10 cellular contexts compared by ENCODE assay signal in the genomic region with DNA sequence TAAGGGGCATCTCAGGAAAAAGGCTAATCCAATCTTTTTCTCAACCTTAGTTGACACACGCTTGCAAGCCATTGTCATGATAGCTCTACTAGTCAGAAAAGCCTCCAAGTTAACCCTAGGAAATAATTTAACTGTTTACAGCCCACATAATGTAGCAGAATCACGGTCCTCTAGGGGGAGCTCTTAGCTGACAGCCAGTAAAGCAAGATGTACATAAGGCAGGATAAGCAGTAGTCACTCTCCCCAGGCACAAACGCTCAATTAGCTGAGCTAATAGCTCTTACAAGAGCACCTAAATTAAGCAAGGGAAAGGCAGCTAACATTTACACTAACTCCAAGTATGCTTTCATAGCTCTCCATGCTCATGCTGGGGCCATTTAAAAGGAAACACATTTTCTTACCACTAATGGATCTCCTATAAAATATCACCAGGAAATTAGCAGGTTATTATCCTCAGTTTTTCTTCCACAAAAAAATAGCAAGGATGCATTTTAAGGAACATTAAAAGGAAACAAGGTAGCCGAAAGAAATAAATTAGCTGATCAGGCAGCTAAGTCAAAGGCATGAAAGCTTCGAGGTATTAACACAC. TPM values are rescaled to one million over a fixed set of nuclear protein-coding genes. Genes with fewer than 3 reads are reported as not detected.
DNase-seq lines count a peak whose midpoint lies in the region; ATAC-seq and TF ChIP-seq lines count a peak whose summit lies in the region.
"Had no signal": no experiment of that assay in that cellular context is flagged by ENCODE, and none has a peak within 500 bp of the region (broad histone marks: within the 10 kb centered on the region; RNA-seq: fewer than 3 reads in every experiment).

No MANE protein-coding gene starts in this region.

- no peak overlapping the region for H3T11ph ChIP-seq in H9 (ENCODE audit: low read length)

- H3K27ac Mint-ChIP-seq in H9: no peak overlapping the region
- H3K27ac Mint-ChIP-seq: activated B cell treated with CpG ODN at 0.5 μM for 24 hours; effector memory CD8-positive, alpha-beta T cell had no signal

- no peak overlapping the region for H3K23ac ChIP-seq in H9 (ENCODE audit: insufficient read length, low read depth, low read length)

- H3K56ac ChIP-seq in H9 (ENCODE audit: insufficient read length, low read depth, low read length): no peak overlapping the region

- no peak overlapping the region for H2BK15ac ChIP-seq in H9 (ENCODE audit: low read depth, low read length)

- H2BK20ac ChIP-seq in H9 (ENCODE audit: low read depth, low read length, poor library complexity, severe bottlenecking): no peak overlapping the region

- no peaks in the 10 kb centered on the region for H3K4me1 ChIP-seq in H9 (ENCODE audit: insufficient read depth, low read length)

- H3K4ac ChIP-seq in H9 (ENCODE audit: low read depth, low read length): no peak overlapping the region

- no peak overlapping the region for H3K14ac ChIP-seq in H9 (ENCODE audit: insufficient read depth, low read length)

- H3K79me1 ChIP-seq in H9 (ENCODE audit: insufficient read depth, low read depth, low read length, poor library complexity, severe bottlenecking): no peaks in the 10 kb centered on the region

- no CpG with 5 or more reads among the region's 5 CpGs for WGBS in H9 (ENCODE audit: extremely low coverage, insufficient read length, low lambda C conversion rate)

- DNase-seq in SHP77 (lab: John Stamatoyannopoulos, UW): peak; percentile 5 to 39
- no peak for DNase-seq in SHP77 treated with DMSO at 0.1 percent for 48 hours (lab: John Stamatoyannopoulos, UW)
- no peak for DNase-seq in H9
- DNase-seq in SW480 (ENCODE audit: low spot score): peak; percentile 39
- peak; percentile 17 to 22 for DNase-seq in lung microvascular endothelial cell (ENCODE audit: low read depth in 2 of 2)
- no peak for DNase-seq in substantia nigra (lab: John Stamatoyannopoulos, UW)
- DNase-seq in activated effector memory CD4-positive, alpha-beta T cell treated with Interleukin-2 at 50 U/mL for 16 hours: no peak
- DNase-seq: activated B cell treated with CpG ODN at 0.5 μM for 24 hours; effector memory CD8-positive, alpha-beta T cell had no signal

- no peak overlapping the region for H2BK5ac ChIP-seq in H9 (ENCODE audit: insufficient read length, low read length)

- H2AFZ ChIP-seq in H9 (ENCODE audit: low read length): no peak overlapping the region

- H4K91ac ChIP-seq in H9 (ENCODE audit: insufficient read length, low read depth, low read length): no peak overlapping the region

- H3K9me3 Mint-ChIP-seq in H9: peaks cover 41 to 70% of the 10 kb centered on the region in 2 experiments
- H3K9me3 Mint-ChIP-seq: activated B cell treated with CpG ODN at 0.5 μM for 24 hours; effector memory CD8-positive, alpha-beta T cell had no signal

- no peak overlapping the region for H4K8ac ChIP-seq in H9 (replicated peaks; ENCODE audit: insufficient read length, low read depth, low read length)

- H2AK5ac ChIP-seq in H9 (ENCODE audit: insufficient read length, low read length): no peak overlapping the region

- no peaks in the 10 kb centered on the region for H4K20me1 ChIP-seq in H9 (ENCODE audit: control insufficient read depth, insufficient read depth, insufficient read length)

- peaks cover 2 to 6% (median 3%) of the 10 kb centered on the region in 3 experiments; a peak in 3 of 7 replicates for H3K36me3 Mint-ChIP-seq in H9 (ENCODE audit: insufficient read depth in 1 of 3, low read depth in 3 of 3)

- H4K5ac ChIP-seq in H9 (ENCODE audit: insufficient read length, low read depth, low read length): no peak overlapping the region

- no peak overlapping the region for H3K18ac ChIP-seq in H9 (ENCODE audit: insufficient read length, low read depth, low read length)

- no peak overlapping the region for H3K4me2 ChIP-seq in H9 (ENCODE audit: insufficient read depth, insufficient read length, low read length)

- H3K27me3 Mint-ChIP-seq in H9 (ENCODE audit: low read depth): peaks cover 6% of the 10 kb centered on the region
- H3K27me3 Mint-ChIP-seq: activated B cell treated with CpG ODN at 0.5 μM for 24 hours had no signal

- H2BK12ac ChIP-seq in H9 (ENCODE audit: insufficient read length, low read depth, low read length): no peak overlapping the region

- H3K27ac ChIP-seq in H9 (ENCODE audit: insufficient read length, low read depth, low read length): no peak overlapping the region
- no peak overlapping the region for H3K27ac ChIP-seq in substantia nigra (ENCODE audit: low read depth, low read length, poor library complexity, severe bottlenecking)

- H3K79me2 ChIP-seq in H9 (ENCODE audit: insufficient read depth, low read length): no peaks in the 10 kb centered on the region

- no peaks in the 10 kb centered on the region for H3K23me2 ChIP-seq in H9 (ENCODE audit: insufficient read length, low read depth, low read length, poor library complexity, severe bottlenecking)

- no peak for ATAC-seq in HG03175 (IDR thresholded peaks at IDR 0.05; ENCODE audit: unreplicated experiment)
- ATAC-seq: effector memory CD8-positive, alpha-beta T cell had no signal

- H3K9me3 ChIP-seq in H9 (ENCODE audit: control insufficient read depth, low read depth, low read length): peaks cover 3% of the 10 kb centered on the region

- H2BK120ac ChIP-seq in H9 (ENCODE audit: low read depth, low read length, poor library complexity, severe bottlenecking): no peak overlapping the region

- peak; percentile 64 for TF ChIP-seq CTCF in H9 (conservative IDR thresholded peaks at IDR 0.05)

- peaks cover 6 to 27% of the 10 kb centered on the region in 2 experiments for H3K4me1 Mint-ChIP-seq in H9
- H3K4me1 Mint-ChIP-seq: activated B cell treated with CpG ODN at 0.5 μM for 24 hours had no signal

- H3K27me3 ChIP-seq in H9 (ENCODE audit: insufficient read depth, low read length): no peaks in the 10 kb centered on the region

- H3K9ac ChIP-seq in H9 (ENCODE audit: extremely low read depth, insufficient read length, low read length): no peak overlapping the region

- H3K4me3 Mint-ChIP-seq in H9: no peak overlapping the region
- H3K4me3 Mint-ChIP-seq: activated B cell treated with CpG ODN at 0.5 μM for 24 hours; effector memory CD8-positive, alpha-beta T cell had no signal

RNA-seq across cellular contexts. Expression of a gene that starts 33.7 kb away (rescaled TPM):
- total RNA-seq in H9 (2021) (9.1 and 12.5 TPM in 2 replicates), lung microvascular endothelial cell (4.1 and 7.1 TPM in 2 replicates)

RNA-seq across cellular contexts. Expression of a gene that starts 45.0 kb away (rescaled TPM):
- total RNA-seq in H9 (2021) (4.4 and 5.5 TPM in 2 replicates), lung microvascular endothelial cell (2.0 and 4.0 TPM in 2 replicates)

RNA-seq across cellular contexts. Expression of a gene that starts 55.7 kb away (rescaled TPM):
- total RNA-seq in H9 (2021): 2.2 and 3.3 TPM in 2 replicates
- total RNA-seq in lung microvascular endothelial cell: 2.0 and 5.8 TPM in 2 replicates

Comparison
In these comparisons a context has a peak if more than half of its experiments do, and no peak if none do; other contexts are left out.
1. DNase-seq: peak in SHP77 (2 of 2), SW480 (single experiment) and lung microvascular endothelial cell (2 of 2); none in SHP77 treated with DMSO at 0.1 percent for 48 hours (single experiment), H9 (single experiment), substantia nigra (0 of 49) and activated effector memory CD4-positive, alpha-beta T cell treated with Interleukin-2 at 50 U/mL for 16 hours (single experiment).